Comparison of ENCODE assay signal across 8 cellular contexts in the genomic region with DNA sequence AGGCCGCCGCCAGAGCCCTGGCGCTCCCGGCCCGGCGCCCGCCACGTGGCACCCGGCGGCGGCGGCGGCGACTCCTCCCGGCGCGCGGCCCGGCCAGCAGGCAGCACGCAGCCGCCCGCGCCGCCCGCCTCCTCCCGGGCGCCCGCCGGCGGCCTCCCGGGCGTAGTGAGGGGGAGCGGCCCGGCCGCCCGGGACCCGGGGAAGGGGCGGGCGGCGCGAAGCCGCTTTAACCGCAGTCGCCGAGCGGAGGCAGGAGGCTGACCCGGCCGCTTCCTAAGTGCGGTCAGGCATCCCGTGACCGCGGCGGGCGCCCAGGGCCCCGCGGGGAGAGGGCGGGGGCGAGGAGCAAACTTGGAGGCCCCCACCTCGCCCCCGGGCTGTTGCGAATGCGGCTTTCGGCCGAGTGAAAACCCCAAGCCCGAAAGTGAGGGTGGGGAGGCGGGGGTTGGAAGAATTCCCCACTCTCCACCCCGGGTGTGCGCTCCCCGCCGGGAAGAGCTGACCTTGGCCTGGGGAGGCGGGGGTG. TPM values are rescaled to one million over a fixed set of nuclear protein-coding genes. Genes with fewer than 3 reads are reported as not detected.
A peak's percentile ranks its signal among the peaks of the same experiment; 100 is the strongest.
DNase-seq lines count a peak whose midpoint lies in the region; ATAC-seq and TF ChIP-seq lines count a peak whose summit lies in the region.

No MANE protein-coding gene starts in this region.

- H3K79me2 ChIP-seq in PC-3 (ENCODE audit: low read length), result peaks cover 42% of the 10 kb centered on the region
- H3K79me2 ChIP-seq in parathyroid adenoma, result peaks cover 14% of the 10 kb centered on the region

- H3K4me1 ChIP-seq in PC-3 (ENCODE audit: insufficient read depth, low read length), result peaks cover 58% of the 10 kb centered on the region
- H3K4me1 ChIP-seq in cardiac muscle cell (ENCODE audit: low read depth), result peaks cover 40% of the 10 kb centered on the region
- H3K4me1 ChIP-seq in parathyroid adenoma, result peaks cover 24% of the 10 kb centered on the region

- DNase-seq in 8988T (peak; percentile 58), PC-3 (no peak), cardiac muscle cell (ENCODE audit: low read depth in 1 of 2, low spot score in 1 of 2) (peak; percentile 78 to 93), DMS79 (lab: John Stamatoyannopoulos, UW) (no peak)
- peak; percentile 58 for DNase-seq in activated naive CD4-positive, alpha-beta T cell treated with anti-CD3 and anti-CD28 coated beads, Interleukin-2, amount 50 U/mL, for 16 hours

- peaks cover 18% of the 10 kb centered on the region; the same call in 1 of the 2 replicates for H3K36me3 ChIP-seq in PC-3 (ENCODE audit: low read depth, low read length)
- no peaks in the 10 kb centered on the region for H3K36me3 ChIP-seq in cardiac muscle cell
- H3K36me3 ChIP-seq in parathyroid adenoma (ENCODE audit: control insufficient read depth, insufficient read depth, low read length), result no peaks in the 10 kb centered on the region

- H3K27me3 ChIP-seq in PC-3 (ENCODE audit: low read length), result no peaks in the 10 kb centered on the region
- H3K27me3 ChIP-seq in cardiac muscle cell, result no peaks in the 10 kb centered on the region
- H3K27me3 ChIP-seq in parathyroid adenoma (ENCODE audit: control insufficient read depth, insufficient read depth, low read length), result no peaks in the 10 kb centered on the region

- peak overlapping the region; percentile 50 for H3K9ac ChIP-seq in PC-3 (ENCODE audit: low read length)
- H3K9ac ChIP-seq in parathyroid adenoma, result no peak overlapping the region

- no peak overlapping the region for H2AFZ ChIP-seq in PC-3 (ENCODE audit: low read length)
- peak overlapping the region; percentile 81 for H2AFZ ChIP-seq in parathyroid adenoma

- H3K4me2 ChIP-seq in PC-3 (ENCODE audit: low read length), result peak overlapping the region; percentile 67
- peak overlapping the region; percentile 90 for H3K4me2 ChIP-seq in parathyroid adenoma (ENCODE audit: low read length)

- H3F3A ChIP-seq in PC-3 (ENCODE audit: low read length, unreplicated experiment), result peaks cover 9% of the 10 kb centered on the region

- TF ChIP-seq CTCF in PC-3 (conservative IDR thresholded peaks at IDR 0.05; ENCODE audit: low read depth, low read length) (no peak), cardiac muscle cell (IDR thresholded peaks at IDR 0.05; ENCODE audit: low read depth, low read length) (no peak), parathyroid adenoma (IDR thresholded peaks at IDR 0.05) (no peak)

- BruUV-seq in PC-3 (replicated peaks; lab: Mats Ljungman, UMichigan), result no TSS peak

- H3K9me3 ChIP-seq in PC-3 (ENCODE audit: low read length), result no peaks in the 10 kb centered on the region
- H3K9me3 ChIP-seq in cardiac muscle cell (ENCODE audit: low read depth), result no peaks in the 10 kb centered on the region
- H3K9me3 ChIP-seq in parathyroid adenoma (ENCODE audit: control insufficient read depth, low read length), result no peaks in the 10 kb centered on the region

- H3K27ac ChIP-seq in PC-3 (ENCODE audit: low read length) (peak overlapping the region; percentile 51), cardiac muscle cell (peak overlapping the region; percentile 98), parathyroid adenoma (peak overlapping the region; percentile 99)

- peaks cover 22% of the 10 kb centered on the region for H4K20me1 ChIP-seq in PC-3 (ENCODE audit: low read length)

- CTCF ChIA-PET in PC-3 (lab: Charles Lee), result interaction anchor here (0.8 to 2.0 kb wide), 4 partner anchors 131 to 353 kb away, joined by 3 to 12 read pairs (median 6); no protein-coding TSS in a partner anchor

- no peaks in the 10 kb centered on the region for H3K9me2 ChIP-seq in PC-3 (replicated peaks; ENCODE audit: low read length)

- peak; percentile 4 for ATAC-seq in GM18517 (IDR thresholded peaks at IDR 0.05; ENCODE audit: unreplicated experiment)
- ATAC-seq in HG03045 (IDR thresholded peaks at IDR 0.05; ENCODE audit: unreplicated experiment), result peak; percentile 31
- peak; percentile 5 for ATAC-seq in PC-3

- intact Hi-C loops in PC-3 (cut with micrococcal nuclease), result loop anchor here (2.0 kb wide), 2 partner anchors 63 to 205 kb away; no protein-coding TSS in a partner anchor

- H3K4me3 ChIP-seq in PC-3 (ENCODE audit: low read length), result peak overlapping the region; percentile 56
- peak overlapping the region; percentile 37 for H3K4me3 ChIP-seq in cardiac muscle cell
- peak overlapping the region; percentile 99 for H3K4me3 ChIP-seq in parathyroid adenoma (ENCODE audit: low read depth, low read length)

- POLR2A ChIA-PET in PC-3 (lab: Charles Lee; ENCODE audit: unreplicated experiment), result interaction anchor here (0.6 to 2.8 kb wide), 21 partner anchors 44 to 471 kb away, joined by 3 to 21 read pairs (median 4); no protein-coding TSS in a partner anchor

RNA-seq across cellular contexts. Expression of a gene that starts 1.7 kb away (rescaled TPM):
- total RNA-seq in PC-3 (2014; rRNA removed) (852 and 906 TPM in 2 replicates), cardiac muscle cell (22.6 and 43.2 TPM in 2 replicates)
- polyA plus RNA-seq in cardiac muscle cell, result 22.2 and 33.9 TPM in 2 replicates

Comparison
In these comparisons a context has a peak if more than half of its experiments do, and no peak if none do; other contexts are left out.
1. DNase-seq: peak in 8988T (single experiment), activated naive CD4-positive, alpha-beta T cell treated with anti-CD3 and anti-CD28 coated beads, Interleukin-2, amount 50 U/mL, for 16 hours (single experiment) and cardiac muscle cell (2 of 2); none in PC-3 (single experiment) and DMS79 (single experiment).
2. H3K4me3 ChIP-seq: peak in every context shown above with its lines; median percentile 99 in parathyroid adenoma; 56 in PC-3; 37 in cardiac muscle cell.
3. RNA of a gene that starts 1.7 kb away (total RNA-seq): 852 to 906 TPM in PC-3; 22.6 to 43.2 TPM in cardiac muscle cell; every median in the first group is over 10 times any median in the second.
4. Peak in every context shown above with its lines, with median percentiles within 50 percentile points of each other: ATAC-seq and H3K27ac ChIP-seq.